ENCODE assay signal across 14 cellular contexts in the genomic region with DNA sequence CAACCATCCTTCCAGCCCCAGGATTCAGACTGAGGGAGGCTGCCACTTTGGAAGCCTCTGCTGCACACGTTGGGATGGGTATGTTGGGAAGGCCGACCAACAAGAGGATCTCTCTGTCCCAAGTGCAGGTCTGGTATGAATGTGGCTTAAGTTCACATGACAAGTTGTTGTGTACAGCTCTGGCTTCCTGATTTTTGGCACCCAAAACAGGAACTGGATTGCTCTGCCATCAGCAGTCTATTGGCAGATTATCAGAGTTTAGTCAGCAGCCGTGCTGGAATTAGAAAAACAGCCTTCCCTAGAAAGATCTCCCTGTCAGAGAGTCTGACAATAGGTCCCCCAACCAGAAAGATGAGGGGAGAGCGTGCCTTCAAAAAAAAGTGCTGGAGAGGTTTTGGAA.
A peak's percentile ranks its signal among the peaks of the same experiment; 100 is the strongest.
DNase-seq lines count a peak whose midpoint lies in the region; ATAC-seq and TF ChIP-seq lines count a peak whose summit lies in the region.
"Had no signal": no experiment of that assay in that cellular context is flagged by ENCODE, and none has a peak within 500 bp of the region (broad histone marks: within the 10 kb centered on the region; RNA-seq: fewer than 3 reads in every experiment).

No MANE protein-coding gene starts in this region.

- TF ChIP-seq CTCF in C4-2B (conservative IDR thresholded peaks at IDR 0.05) (no peak), fibroblast of the aortic adventitia (IDR thresholded peaks at IDR 0.05; ENCODE audit: insufficient read depth, low read length) (no peak), GM10248 (IDR thresholded peaks at IDR 0.05; ENCODE audit: control extremely low read depth, extremely low read depth, low read depth, missing control alignments) (no peak), Peyer's patch (IDR thresholded peaks at IDR 0.05) (no peak)

- H3K27ac ChIP-seq in C4-2B (peak overlapping the region; percentile 31), Peyer's patch (no peak overlapping the region)
- H3K27ac ChIP-seq: ascending aorta, ovary, uterus had no signal

- H3K4me3 ChIP-seq in fibroblast of the aortic adventitia (ENCODE audit: low read depth, low read length) (no peak overlapping the region), Peyer's patch (no peak overlapping the region)
- H3K4me3 ChIP-seq: ascending aorta, ovary, uterus had no signal

- DNase-seq in OCI-M1 (lab: John Stamatoyannopoulos, UW) (peak; percentile 52), fibroblast of the aortic adventitia (ENCODE audit: low read depth) (peak; percentile 30), nucleus accumbens (lab: John Stamatoyannopoulos, UW) (peak in 42 of 56 donors; percentile 7 to 64 (median 34)), GM10248 (ENCODE audit: extremely low spot score) (no peak), Peyer's patch (no peak), T1000 (lab: John Stamatoyannopoulos, UW) (no peak)
- DNase-seq: activated CD4-positive, alpha-beta T cell treated with anti-CD3 and anti-CD28 coated beads, Interleukin-2, amount 10 ng/mL, durations not matched to agents 24 days and 14 days; NCI-H2171; ovary; T-cell; uterus had no signal

- H3K36me3 ChIP-seq in Peyer's patch = no peaks in the 10 kb centered on the region
- H3K36me3 ChIP-seq: ascending aorta, ovary, uterus had no signal

- TF ChIP-seq POLR2A in Peyer's patch (IDR thresholded peaks at IDR 0.05) = no peak

- no peaks in the 10 kb centered on the region for H3K27me3 ChIP-seq in Peyer's patch
- H3K27me3 ChIP-seq: ascending aorta, ovary, uterus had no signal

- CTCF ChIA-PET in GM10248 (lab: Yijun Ruan, JAX) = interaction anchor here (1.3 to 8.4 kb wide), 4 partner anchors 12 to 390 kb away, joined by 3 to 193 read pairs (median 29); no protein-coding TSS in a partner anchor

- POLR2A ChIA-PET in GM10248 (lab: Yijun Ruan, JAX) = no interaction called here

- H3K9me3 ChIP-seq in Peyer's patch = no peaks in the 10 kb centered on the region
- H3K9me3 ChIP-seq: ascending aorta, ovary, uterus had no signal

- peaks cover 0 to 7% (median 2%) of the 10 kb centered on the region in 4 donors for H3K4me1 ChIP-seq in Peyer's patch
- H3K4me1 ChIP-seq: ascending aorta, uterus had no signal

- no peak for ATAC-seq in HG02870 (IDR thresholded peaks at IDR 0.05; ENCODE audit: unreplicated experiment)
- ATAC-seq: T-cell had no signal

Comparison
In these comparisons a context has a peak if more than half of its experiments do, and no peak if none do; other contexts are left out.
1. DNase-seq: peak in OCI-M1 (single experiment), fibroblast of the aortic adventitia (single experiment) and nucleus accumbens (42 of 56); none in GM10248 (single experiment), Peyer's patch (0 of 3) and T1000 (single experiment).